2 cellular contexts compared by ENCODE assay signal in genomic region chr10:69320521-69320920, GRCh38.
TF ChIP-seq lines count a peak whose summit lies in the region.

No MANE protein-coding gene starts in this region.

TF ChIP-seq in liver, 16 proteins besides CTCF, POLR2A, EP300 and RAD21 (continued from another document):
- TF ChIP-seq, protein P1, sequence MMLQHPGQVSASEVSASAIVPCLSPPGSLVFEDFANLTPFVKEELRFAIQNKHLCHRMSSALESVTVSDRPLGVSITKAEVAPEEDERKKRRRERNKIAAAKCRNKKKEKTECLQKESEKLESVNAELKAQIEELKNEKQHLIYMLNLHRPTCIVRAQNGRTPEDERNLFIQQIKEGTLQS (IDR thresholded peaks at IDR 0.05): no peak
- TF ChIP-seq RXRA (IDR thresholded peaks at IDR 0.05) (no peak), HNF4A (conservative IDR thresholded peaks at IDR 0.05) (no peak), NR2F2 (IDR thresholded peaks at IDR 0.05) (no peak)
- TF ChIP-seq, protein P2, sequence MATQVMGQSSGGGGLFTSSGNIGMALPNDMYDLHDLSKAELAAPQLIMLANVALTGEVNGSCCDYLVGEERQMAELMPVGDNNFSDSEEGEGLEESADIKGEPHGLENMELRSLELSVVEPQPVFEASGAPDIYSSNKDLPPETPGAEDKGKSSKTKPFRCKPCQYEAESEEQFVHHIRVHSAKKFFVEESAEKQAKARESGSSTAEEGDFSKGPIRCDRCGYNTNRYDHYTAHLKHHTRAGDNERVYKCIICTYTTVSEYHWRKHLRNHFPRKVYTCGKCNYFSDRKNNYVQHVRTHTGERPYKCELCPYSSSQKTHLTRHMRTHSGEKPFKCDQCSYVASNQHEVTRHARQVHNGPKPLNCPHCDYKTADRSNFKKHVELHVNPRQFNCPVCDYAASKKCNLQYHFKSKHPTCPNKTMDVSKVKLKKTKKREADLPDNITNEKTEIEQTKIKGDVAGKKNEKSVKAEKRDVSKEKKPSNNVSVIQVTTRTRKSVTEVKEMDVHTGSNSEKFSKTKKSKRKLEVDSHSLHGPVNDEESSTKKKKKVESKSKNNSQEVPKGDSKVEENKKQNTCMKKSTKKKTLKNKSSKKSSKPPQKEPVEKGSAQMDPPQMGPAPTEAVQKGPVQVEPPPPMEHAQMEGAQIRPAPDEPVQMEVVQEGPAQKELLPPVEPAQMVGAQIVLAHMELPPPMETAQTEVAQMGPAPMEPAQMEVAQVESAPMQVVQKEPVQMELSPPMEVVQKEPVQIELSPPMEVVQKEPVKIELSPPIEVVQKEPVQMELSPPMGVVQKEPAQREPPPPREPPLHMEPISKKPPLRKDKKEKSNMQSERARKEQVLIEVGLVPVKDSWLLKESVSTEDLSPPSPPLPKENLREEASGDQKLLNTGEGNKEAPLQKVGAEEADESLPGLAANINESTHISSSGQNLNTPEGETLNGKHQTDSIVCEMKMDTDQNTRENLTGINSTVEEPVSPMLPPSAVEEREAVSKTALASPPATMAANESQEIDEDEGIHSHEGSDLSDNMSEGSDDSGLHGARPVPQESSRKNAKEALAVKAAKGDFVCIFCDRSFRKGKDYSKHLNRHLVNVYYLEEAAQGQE (IDR thresholded peaks at IDR 0.05): no peak

TF ChIP-seq in HepG2, 621 proteins besides CTCF, POLR2A, EP300 and RAD21:
- TF ChIP-seq ZNF280D (CRISPR knock-in tag; IDR thresholded peaks at IDR 0.05): no peak
- TF ChIP-seq MBNL3 (CRISPR knock-in tag; conservative IDR thresholded peaks at IDR 0.05): no peak
- no peak for TF ChIP-seq SETDB1 (CRISPR knock-in tag; IDR thresholded peaks at IDR 0.05; ENCODE audit: borderline replicate concordance)
- no peak for TF ChIP-seq YY1 (IDR thresholded peaks at IDR 0.05; ENCODE audit: insufficient read depth, insufficient replicate concordance, low read depth, low read length)
- no peak for TF ChIP-seq ZNF556 (CRISPR knock-in tag; IDR thresholded peaks at IDR 0.05; ENCODE audit: borderline replicate concordance)
- TF ChIP-seq TEAD3 (CRISPR knock-in tag; optimal IDR thresholded peaks at IDR 0.05; ENCODE audit: borderline replicate concordance): no peak
- no peak for TF ChIP-seq HOMEZ (CRISPR knock-in tag; IDR thresholded peaks at IDR 0.05; ENCODE audit: low read depth)
- no peak for TF ChIP-seq ZNF503 (CRISPR knock-in tag; IDR thresholded peaks at IDR 0.05)
